18 cellular contexts compared by ENCODE assay signal in genomic region chr9:104885818-104886709, GRCh38. TPM values are rescaled to one million over a fixed set of nuclear protein-coding genes. Genes with fewer than 3 reads are reported as not detected.
DNase-seq lines count a peak whose midpoint lies in the region; TF ChIP-seq lines count a peak whose summit lies in the region.
"Had no signal": no experiment of that assay in that cellular context is flagged by ENCODE, and none has a peak within 500 bp of the region (broad histone marks: within the 10 kb centered on the region; RNA-seq: fewer than 3 reads in every experiment).

No MANE protein-coding gene starts in this region.

- H3K4me3 Mint-ChIP-seq in Caco-2 (ENCODE audit: unreplicated experiment), result peak overlapping the region; percentile 56
- H3K4me3 Mint-ChIP-seq: HFFc6 had no signal

- no peak overlapping the region for H2BK5ac ChIP-seq in mesendoderm (ENCODE audit: low read length)

- H3K9me3 ChIP-seq in Caco-2 (no peaks in the 10 kb centered on the region), NT2/D1 (ENCODE audit: insufficient read depth, low read length) (no peaks in the 10 kb centered on the region), ovary (no peaks in the 10 kb centered on the region)

- DNase-seq in Caco-2 (peak; percentile 66 to 67), NT2/D1 (ENCODE audit: low read depth, low spot score) (peak; percentile 95), iPS DF 4.7 (ENCODE audit: extremely low read depth, low spot score) (peak; percentile 72), mesendoderm (peak; percentile 32), ecto neural progenitor cell (ENCODE audit: low spot score) (no peak), ovary (no peak), SW480 (ENCODE audit: low spot score) (no peak)
- DNase-seq in stimulated activated CD4-positive, alpha-beta T cell treated with anti-CD3 and anti-CD28 coated beads, Interleukin-2, amount 100 ng/mL, for 48 hours, result no peak
- DNase-seq: 8988T, DMS153, HFFc6, MM.1S, NCI-H1105, NCI-H187, NCI-H446, NCI-H748 treated with DMSO at 0.1 percent for 48 hours had no signal

- H3K36me3 ChIP-seq in Caco-2 (ENCODE audit: control insufficient read depth, insufficient read depth, low read length) (peaks cover 3% of the 10 kb centered on the region), NT2/D1 (ENCODE audit: insufficient read depth, insufficient read length, low read length) (peaks cover 4% of the 10 kb centered on the region), mesendoderm (ENCODE audit: control insufficient read depth, insufficient read depth, low read length) (no peaks in the 10 kb centered on the region), ovary (no peaks in the 10 kb centered on the region)

- WGBS in mesendoderm (ENCODE audit: extremely low coverage, insufficient coverage, low lambda C conversion rate), result no CpG with 5 or more reads among the region's 3 CpGs
- WGBS in ovary, 3 donors, result 90 to 97% (median 91%) methylated on average over 3 of the region's 3 CpGs

- no peak overlapping the region for H2BK120ac ChIP-seq in mesendoderm (ENCODE audit: low read depth, low read length)

- H3K56ac ChIP-seq in mesendoderm (ENCODE audit: low read length), result no peak overlapping the region

- TF ChIP-seq CTCF in Caco-2 (IDR thresholded peaks at IDR 0.05; ENCODE audit: insufficient read depth in 1 of 2, low read depth in 1 of 2, low read length in 1 of 2, severe bottlenecking in 1 of 2, unreplicated experiment in 1 of 2) (no peak), ovary (IDR thresholded peaks at IDR 0.05) (no peak)

- no peak overlapping the region for H3K9ac ChIP-seq in NT2/D1 (ENCODE audit: insufficient read length, low read depth)
- no peak overlapping the region for H3K9ac ChIP-seq in mesendoderm (ENCODE audit: low read length)

- H3K27ac Mint-ChIP-seq in Caco-2 (ENCODE audit: unreplicated experiment), result peak overlapping the region; percentile 58
- H3K27ac Mint-ChIP-seq: HFFc6 had no signal

- H3K9me3 Mint-ChIP-seq in Caco-2 (ENCODE audit: unreplicated experiment), result no peaks in the 10 kb centered on the region
- H3K9me3 Mint-ChIP-seq: HFFc6 had no signal

- TF ChIP-seq POLR2A in ovary (IDR thresholded peaks at IDR 0.05), result no peak

- no peak overlapping the region for H4K5ac ChIP-seq in mesendoderm (ENCODE audit: low read length)

- H2BK15ac ChIP-seq in mesendoderm (replicated peaks; ENCODE audit: low read depth), result no peak overlapping the region

- H3K4me3 ChIP-seq in Caco-2 (ENCODE audit: low read depth, low read length) (no peak overlapping the region), NT2/D1 (ENCODE audit: insufficient read length, low read depth) (no peak overlapping the region), mesendoderm (ENCODE audit: low read length) (no peak overlapping the region), ovary (no peak overlapping the region)
- H3K4me3 ChIP-seq: GM12878 had no signal

- H3K27me3 Mint-ChIP-seq in Caco-2 (ENCODE audit: insufficient read depth, unreplicated experiment), result no peaks in the 10 kb centered on the region

- H3K23ac ChIP-seq in mesendoderm (ENCODE audit: low read length), result no peak overlapping the region

- no peaks in the 10 kb centered on the region for H3K79me2 ChIP-seq in mesendoderm (ENCODE audit: control insufficient read depth, insufficient read depth, low read length)

- peaks cover 31% of the 10 kb centered on the region for H3K4me1 Mint-ChIP-seq in Caco-2 (ENCODE audit: low read depth, unreplicated experiment)

- H3K36me3 Mint-ChIP-seq in Caco-2 (ENCODE audit: insufficient read depth, unreplicated experiment), result peaks cover 27% of the 10 kb centered on the region

- no peak overlapping the region for H3K18ac ChIP-seq in mesendoderm (ENCODE audit: low read length)

- TF ChIP-seq EP300 in ovary (IDR thresholded peaks at IDR 0.05), result no peak

- no peak overlapping the region for H3K27ac ChIP-seq in mesendoderm (ENCODE audit: low read depth, low read length)
- no peak overlapping the region for H3K27ac ChIP-seq in ovary
- H3K27ac ChIP-seq: C4-2B had no signal

- H3K27me3 ChIP-seq in Caco-2 (replicated peaks; ENCODE audit: control insufficient read depth, insufficient read depth, low read length), result no peaks in the 10 kb centered on the region
- H3K27me3 ChIP-seq in NT2/D1 (ENCODE audit: insufficient read depth, insufficient read length), result peaks cover 50% of the 10 kb centered on the region
- H3K27me3 ChIP-seq in mesendoderm (ENCODE audit: insufficient read depth, low read length, poor library complexity), result no peaks in the 10 kb centered on the region
- no peaks in the 10 kb centered on the region for H3K27me3 ChIP-seq in ovary

- H3K4me1 ChIP-seq in Caco-2, result peaks cover 48% of the 10 kb centered on the region
- peaks cover 20% of the 10 kb centered on the region for H3K4me1 ChIP-seq in NT2/D1 (ENCODE audit: insufficient read depth, insufficient read length)
- peaks cover 20% of the 10 kb centered on the region for H3K4me1 ChIP-seq in mesendoderm (ENCODE audit: control insufficient read depth, low read depth, low read length)
- H3K4me1 ChIP-seq in ovary (ENCODE audit: insufficient read depth), result peaks cover 4% of the 10 kb centered on the region

- POLR2A ChIA-PET in Caco-2 (lab: Charles Lee), result no interaction called here

- no peak overlapping the region for H3K4ac ChIP-seq in mesendoderm (ENCODE audit: low read depth, low read length)

- CTCF ChIA-PET in Caco-2 (lab: Charles Lee), result interaction anchor here (2.1 kb wide), 1 partner anchor 23 kb away, joined by 8 read pairs; no protein-coding TSS in a partner anchor

- H2AK5ac ChIP-seq in mesendoderm (ENCODE audit: low read length), result peak overlapping the region; percentile 14

- H3K4me2 ChIP-seq in mesendoderm (ENCODE audit: low read length), result no peak overlapping the region

- intact Hi-C loops in Caco-2 (cut with micrococcal nuclease; ENCODE audit: unreplicated experiment), result loop anchor here (1.0 kb wide), 2 partner anchors 23 to 26 kb away; no protein-coding TSS in a partner anchor
- intact Hi-C loops in ovary (cut with DNase I), result no loop called here

- H3K79me1 ChIP-seq in mesendoderm (ENCODE audit: low read length), result no peaks in the 10 kb centered on the region

- no peak overlapping the region for H4K8ac ChIP-seq in mesendoderm (ENCODE audit: low read depth, low read length)

- BruUV-seq in Caco-2 (replicated peaks; lab: Mats Ljungman, UMichigan), result no TSS peak

RNA-seq across cellular contexts. Expression of gene ABCA1, which starts 41.9 kb away (rescaled TPM):
- total RNA-seq in Caco-2 (2022) (14.0 and 20.7 TPM in 2 replicates), ovary (10 to 100 TPM in 6 of 7 donors, 1 to 10 TPM in 1; 7.9 to 24.5 (median 19.4) TPM)
- polyA plus RNA-seq in mesendoderm (2013, experiment 1 of 2), result 1.0 TPM
- polyA plus RNA-seq in mesendoderm (2013, experiment 2 of 2), result 1.1 TPM
- polyA plus RNA-seq in ovary, result 10 to 100 TPM in 1 of 2 donors, 1 to 10 TPM in 1; 7.4 to 12.9 TPM

Comparison
In these comparisons a context has a peak if more than half of its experiments do, and no peak if none do; other contexts are left out.
1. DNase-seq: peak in Caco-2 (2 of 2), NT2/D1 (single experiment), iPS DF 4.7 (single experiment) and mesendoderm (single experiment); none in ecto neural progenitor cell (single experiment), stimulated activated CD4-positive, alpha-beta T cell treated with anti-CD3 and anti-CD28 coated beads, Interleukin-2, amount 100 ng/mL, for 48 hours (0 of 2), ovary (0 of 5) and SW480 (single experiment).